In the genomic region with DNA sequence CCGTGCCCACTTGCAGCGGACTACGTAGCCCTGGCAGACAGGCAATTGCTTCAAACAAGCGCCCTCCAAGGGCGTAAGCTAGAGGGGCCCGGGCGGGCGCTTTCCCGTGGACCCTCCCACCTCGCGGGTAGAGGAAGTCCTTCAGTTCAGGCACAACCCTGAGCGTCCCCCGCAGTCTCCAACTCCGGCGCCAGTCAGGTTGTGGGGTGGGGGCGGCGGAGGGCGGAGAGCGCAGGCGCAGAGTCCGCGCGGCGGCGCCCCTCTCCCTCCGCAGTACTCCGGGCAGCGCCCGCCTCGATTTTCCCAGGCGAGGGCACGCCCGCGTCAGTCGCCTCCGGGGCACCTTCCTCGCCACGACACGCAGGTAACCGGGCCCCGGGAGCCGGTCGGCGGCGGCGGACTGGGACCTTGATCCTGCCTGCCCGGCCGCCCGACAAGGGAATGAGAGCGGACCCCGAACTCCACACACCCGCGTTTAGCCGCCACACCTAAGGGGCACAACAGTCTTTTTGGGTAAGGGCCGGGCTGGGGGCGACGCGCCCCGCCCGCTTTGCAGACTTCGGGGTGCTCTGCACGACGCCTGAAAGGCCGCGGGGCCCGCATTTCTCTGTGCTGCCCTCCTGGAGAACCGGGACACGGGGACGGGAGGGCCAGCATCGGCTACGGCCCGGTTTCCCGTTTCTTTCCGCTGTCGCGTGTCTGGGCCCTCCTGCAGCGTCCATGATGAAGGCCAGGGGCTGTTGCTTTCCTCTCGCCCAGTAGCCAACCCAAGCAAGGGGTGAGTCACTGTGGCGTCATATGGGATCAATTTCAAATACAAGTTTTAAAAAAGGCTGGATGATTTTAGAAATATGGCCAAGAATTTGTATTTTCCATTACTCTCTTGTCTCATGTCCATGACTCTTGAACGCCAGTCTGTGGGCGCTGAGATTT, we compare ENCODE assay signal across 8 cellular contexts. TPM values are rescaled to one million over a fixed set of nuclear protein-coding genes. Genes with fewer than 3 reads are reported as not detected.
A peak's percentile ranks its signal among the peaks of the same experiment; 100 is the strongest.
DNase-seq lines count a peak whose midpoint lies in the region; ATAC-seq and TF ChIP-seq lines count a peak whose summit lies in the region.

Gene SLC35G2, plus strand, starts transcription at position 276 of the 933 bp plus-strand sequence. CDS start 35,335 bp downstream, outside the sequence.

- no peak for TF ChIP-seq CTCF in GM10266 (IDR thresholded peaks at IDR 0.05; ENCODE audit: control insufficient read depth, insufficient read depth, low read depth, missing control alignments)
- TF ChIP-seq CTCF in astrocyte of the cerebellum (IDR thresholded peaks at IDR 0.05; ENCODE audit: low read depth, low read length, missing control alignments) = no peak
- no peak for TF ChIP-seq CTCF in right atrium auricular region (IDR thresholded peaks at IDR 0.05)

- H3K4me3 ChIP-seq in SK-N-MC (peak within 1 kb of the TSS; percentile 83), astrocyte of the cerebellum (ENCODE audit: low read depth, low read length) (peak within 1 kb of the TSS; percentile 80), right atrium auricular region (peak within 1 kb of the TSS; percentile 52 to 77)

- H3K4me1 ChIP-seq in right atrium auricular region = peaks cover 0 to 26% of the 10 kb centered on the region in 2 donors

- intact Hi-C loops in posterior vena cava (cut with DNase I) = no loop called here

- H3K36me3 ChIP-seq in SK-N-MC (ENCODE audit: insufficient read depth, low read length) (no peaks in the 10 kb centered on the region), right atrium auricular region (no peaks in the 10 kb centered on the region)

- ATAC-seq in HG02840 (IDR thresholded peaks at IDR 0.05; ENCODE audit: low FRiP score, unreplicated experiment) = no peak
- no peak for ATAC-seq in GM18870 (IDR thresholded peaks at IDR 0.05; ENCODE audit: unreplicated experiment)

- H3K9me3 ChIP-seq in SK-N-MC (ENCODE audit: low read depth, low read length) (no peaks in the 10 kb centered on the region), right atrium auricular region (peaks cover 3 to 4% of the 10 kb centered on the region in 2 donors)

- in situ Hi-C loops in KBM-7 (cut with MboI; ENCODE audit: low pct_unique_long_range_greater_than_20kb, low sequenced_read_pairs) (no loop called here), astrocyte of the cerebellum (cut with HindIII; ENCODE audit: low sequenced_read_pairs) (no loop called here)

- peak within 1 kb of the TSS; percentile 45; the same call in 1 of the 2 replicates for H3K27ac ChIP-seq in SK-N-MC
- peak within 1 kb of the TSS; percentile 83 to 92 for H3K27ac ChIP-seq in right atrium auricular region

- peak; percentile 42 for DNase-seq in GM10266 (ENCODE audit: extremely low spot score)
- peak; percentile 91 for DNase-seq in KBM-7
- no peak for DNase-seq in SK-N-MC (ENCODE audit: low read depth, low spot score)
- DNase-seq in astrocyte of the cerebellum (ENCODE audit: low read depth) = peak; percentile 68
- peak; percentile 61 for DNase-seq in right atrium auricular region (ENCODE audit: low spot score)
- peak; percentile 87 for DNase-seq in posterior vena cava (ENCODE audit: low spot score)

- H3K27me3 ChIP-seq in right atrium auricular region = no peaks in the 10 kb centered on the region

- peak within 1 kb of the TSS; percentile 77 for H3K9ac ChIP-seq in SK-N-MC (ENCODE audit: insufficient read length)

RNA-seq across cellular contexts. Expression of gene SLC35G2, which starts in this region (rescaled TPM):
- total RNA-seq in right atrium auricular region = 1 to 10 TPM; 6.0 to 8.7 TPM
- total RNA-seq in posterior vena cava = 1 to 10 TPM; 6.9 to 7.3 TPM
